16 cellular contexts compared by ENCODE assay signal in genomic region chr20:23258747-23259121, GRCh38.
DNase-seq lines count a peak whose midpoint lies in the region; ATAC-seq and TF ChIP-seq lines count a peak whose summit lies in the region.
"Had no signal": no experiment of that assay in that cellular context is flagged by ENCODE, and none has a peak within 500 bp of the region (broad histone marks: within the 10 kb centered on the region; RNA-seq: fewer than 3 reads in every experiment).

No MANE protein-coding gene starts in this region.

- BruUV-seq in Calu3 (replicated peaks; lab: Mats Ljungman, UMichigan): no TSS peak

- no peaks in the 10 kb centered on the region for H3K27me3 ChIP-seq in BLaER1
- H3K27me3 ChIP-seq in SJSA1 (replicated peaks): no peaks in the 10 kb centered on the region
- H3K27me3 ChIP-seq in gastroesophageal sphincter: peaks cover 24% of the 10 kb centered on the region
- peaks cover 0 to 5% (median 0%) of the 10 kb centered on the region in 3 donors for H3K27me3 ChIP-seq in gastrocnemius medialis

- no peaks in the 10 kb centered on the region for H3K36me3 Mint-ChIP-seq in Calu3 (ENCODE audit: insufficient read depth, unreplicated experiment)

- intact Hi-C loops in gastrocnemius medialis (cut with DNase I; ENCODE audit: low total_unique reads): no loop called here
- intact Hi-C loops in Calu3 (cut with micrococcal nuclease; ENCODE audit: unreplicated experiment): no loop called here

- H3K4me1 ChIP-seq in BLaER1 (peaks cover 48% of the 10 kb centered on the region), SJSA1 (replicated peaks) (peaks cover 46% of the 10 kb centered on the region), gastroesophageal sphincter (peaks cover 0 to 10% (median 8%) of the 10 kb centered on the region in 3 donors), gastrocnemius medialis (peaks cover 4 to 10% of the 10 kb centered on the region in 2 donors)
- H3K4me1 ChIP-seq: Caco-2 had no signal

- H3K4me1 Mint-ChIP-seq in Calu3 (ENCODE audit: low read depth, unreplicated experiment): no peaks in the 10 kb centered on the region

- H4K20me1 ChIP-seq in BLaER1: no peaks in the 10 kb centered on the region

- 49 to 90% methylated on average over 3 of the region's 3 CpGs for WGBS in gastroesophageal sphincter (ENCODE audit: low coverage in 1 of 2), 2 donors

- no peaks in the 10 kb centered on the region for H3K36me3 ChIP-seq in BLaER1
- no peaks in the 10 kb centered on the region for H3K36me3 ChIP-seq in SJSA1
- H3K36me3 ChIP-seq in gastroesophageal sphincter: no peaks in the 10 kb centered on the region
- no peaks in the 10 kb centered on the region for H3K36me3 ChIP-seq in gastrocnemius medialis

- H3K4me3 Mint-ChIP-seq in Calu3 (ENCODE audit: low read depth, unreplicated experiment): no peak overlapping the region

- CTCF ChIA-PET in Calu3 (lab: Charles Lee): no interaction called here

- no peak for ATAC-seq in gastroesophageal sphincter
- ATAC-seq in gastrocnemius medialis: no peak
- ATAC-seq in GM21528 (IDR thresholded peaks at IDR 0.05; ENCODE audit: low FRiP score, unreplicated experiment): no peak
- no peak for ATAC-seq in HG03342 (IDR thresholded peaks at IDR 0.05; ENCODE audit: unreplicated experiment)
- ATAC-seq: stimulated activated naive CD8-positive, alpha-beta T cell treated with anti-CD3 and anti-CD28 coated beads, Interleukin-15, Interleukin-2, amounts not matched to agents 100 U/mL and 50 U/mL, for 24 hours had no signal

- no peak for TF ChIP-seq POLR2A in gastroesophageal sphincter (IDR thresholded peaks at IDR 0.05)
- no peak for TF ChIP-seq POLR2A in gastrocnemius medialis (IDR thresholded peaks at IDR 0.05)

- peak overlapping the region; percentile 65 for H3K4me2 ChIP-seq in BLaER1

- peaks cover 32% of the 10 kb centered on the region for H3K27me3 Mint-ChIP-seq in Calu3 (ENCODE audit: unreplicated experiment)

- H3K27ac ChIP-seq in BLaER1: 0 out of 2 replicates have a peak overlapping the region, but pooled peaks have one; percentile 1
- peak overlapping the region; percentile 71 for H3K27ac ChIP-seq in SJSA1
- peak overlapping the region in 3 of 4 donors; percentile 21 to 65 (median 57) for H3K27ac ChIP-seq in gastroesophageal sphincter
- peak overlapping the region; percentile 50 to 75 (median 60) for H3K27ac ChIP-seq in gastrocnemius medialis

- TF ChIP-seq CTCF in gastroesophageal sphincter (IDR thresholded peaks at IDR 0.05): no peak
- TF ChIP-seq CTCF in gastrocnemius medialis (IDR thresholded peaks at IDR 0.05 in 4 of 5, conservative IDR thresholded peaks at IDR 0.05 in 1 of 5): no peak
- no peak for TF ChIP-seq CTCF in Calu3 (IDR thresholded peaks at IDR 0.05; ENCODE audit: unreplicated experiment)

- TF ChIP-seq EP300 in gastroesophageal sphincter (IDR thresholded peaks at IDR 0.05): no peak

- DNase-seq in SJSA1 (ENCODE audit: low read depth in 1 of 2, low spot score in 2 of 2) (no peak), gastrocnemius medialis (no peak), Calu3 (no peak), middle frontal gyrus (ENCODE audit: extremely low spot score, low spot score) (no peak)
- DNase-seq: activated CD4-positive, alpha-beta T cell treated with anti-CD3 and anti-CD28 coated beads for 1 hour; Caco-2; GOT3; hippocampal formation; NK-92 treated with Interleukin-12 subunit alpha and Interleukin-12 subunit beta, amount 100 ng/mL, for 24 hours; posterior cingulate gyrus; stimulated activated naive CD8-positive, alpha-beta T cell treated with anti-CD3 and anti-CD28 coated beads, Interleukin-15, Interleukin-2, amounts not matched to agents 100 U/mL and 50 U/mL, for 24 hours; T1000 had no signal

- no peak overlapping the region for H3K9ac ChIP-seq in BLaER1

- H3K4me3 ChIP-seq in BLaER1 (no peak overlapping the region), SJSA1 (no peak overlapping the region), gastroesophageal sphincter (no peak overlapping the region), gastrocnemius medialis (no peak overlapping the region)

- no peak overlapping the region for H3K27ac Mint-ChIP-seq in Calu3 (ENCODE audit: unreplicated experiment)

- H3K9me3 Mint-ChIP-seq in Calu3 (ENCODE audit: low read depth, unreplicated experiment): no peaks in the 10 kb centered on the region

- peaks cover 5% of the 10 kb centered on the region for H3K9me3 ChIP-seq in BLaER1
- no peaks in the 10 kb centered on the region; the same call in 1 of the 2 replicates for H3K9me3 ChIP-seq in SJSA1 (replicated peaks)
- H3K9me3 ChIP-seq in gastroesophageal sphincter: peaks cover 0 to 5% (median 0%) of the 10 kb centered on the region in 3 donors
- no peaks in the 10 kb centered on the region for H3K9me3 ChIP-seq in gastrocnemius medialis
- H3K9me3 ChIP-seq: Caco-2 had no signal

- in situ Hi-C loops in gastrocnemius medialis (cut with MboI; ENCODE audit: low sequenced_read_pairs in 4 of 4): no loop called here

Comparison
In these comparisons a context has a peak if more than half of its experiments do, and no peak if none do; other contexts are left out.
1. H3K27ac ChIP-seq: peak in every context shown above with its lines; median percentile 71 in SJSA1; 60 in gastrocnemius medialis; 57 in gastroesophageal sphincter; 1 in BLaER1.